In genomic region chr4:16977081-16977480, GRCh38 we compare ENCODE assay signal across 1 cellular context.
TF ChIP-seq lines count a peak whose summit lies in the region.

No MANE protein-coding gene starts in this region.

TF ChIP-seq in WTC11, 78 proteins besides CTCF, POLR2A, EP300 and RAD21 (continued from another document):
- TF ChIP-seq PRDM15 (CRISPR knock-in tag; IDR thresholded peaks at IDR 0.05), result no peak
